In genomic region chr5:4017076-4017803, GRCh38 we compare ENCODE assay signal across 26 cellular contexts.
"Had no signal": no experiment of that assay in that cellular context is flagged by ENCODE, and none has a peak within 500 bp of the region (broad histone marks: within the 10 kb centered on the region; RNA-seq: fewer than 3 reads in every experiment).

No MANE protein-coding gene starts in this region.

- H3K4me3 Mint-ChIP-seq: activated CD4-positive, alpha-beta memory T cell treated with anti-CD3 and anti-CD28 coated beads for 36 hours; activated CD4-positive, alpha-beta T cell treated with anti-CD3 and anti-CD28 coated beads, Interleukin-2, amount 10 ng/mL, durations not matched to agents 24 days and 14 days; activated naive CD8-positive, alpha-beta T cell; central memory CD8-positive, alpha-beta T cell; nephron progenitor cell; stimulated activated effector memory CD8-positive, alpha-beta T cell treated with anti-CD3 and anti-CD28 coated beads, Interleukin-12 subunit alpha, Interleukin-12 subunit beta, amount 100 ng/mL, for 72 hours; stimulated activated naive CD8-positive, alpha-beta T cell treated with anti-CD3 and anti-CD28 coated beads, Interleukin-15, amount 100 ng/mL, for 72 hours had no signal

- H3K4me1 Mint-ChIP-seq: activated CD4-positive, alpha-beta T cell treated with anti-CD3 and anti-CD28 coated beads, Interleukin-2, amount 10 ng/mL, durations not matched to agents 24 days and 14 days; central memory CD8-positive, alpha-beta T cell; stimulated activated effector memory CD8-positive, alpha-beta T cell treated with anti-CD3 and anti-CD28 coated beads, Interleukin-12 subunit alpha, Interleukin-12 subunit beta, amount 100 ng/mL, for 72 hours; stimulated activated naive CD8-positive, alpha-beta T cell treated with anti-CD3 and anti-CD28 coated beads, Interleukin-15, amount 100 ng/mL, for 72 hours had no signal

- H3K36me3 ChIP-seq: esophagus squamous epithelium, heart right ventricle, left lung, neutrophil had no signal

- H3K27me3 Mint-ChIP-seq: activated CD4-positive, alpha-beta memory T cell treated with anti-CD3 and anti-CD28 coated beads for 36 hours; activated CD4-positive, alpha-beta T cell treated with anti-CD3 and anti-CD28 coated beads, Interleukin-2, amount 10 ng/mL, durations not matched to agents 24 days and 14 days; activated naive CD8-positive, alpha-beta T cell; central memory CD8-positive, alpha-beta T cell; stimulated activated naive CD8-positive, alpha-beta T cell treated with anti-CD3 and anti-CD28 coated beads, Interleukin-15, amount 100 ng/mL, for 72 hours had no signal

- H3K36me3 Mint-ChIP-seq: activated CD4-positive, alpha-beta memory T cell treated with anti-CD3 and anti-CD28 coated beads for 36 hours; activated naive CD8-positive, alpha-beta T cell; stimulated activated effector memory CD8-positive, alpha-beta T cell treated with anti-CD3 and anti-CD28 coated beads, Interleukin-12 subunit alpha, Interleukin-12 subunit beta, amount 100 ng/mL, for 72 hours had no signal

- DNase-seq: activated CD4-positive, alpha-beta memory T cell treated with anti-CD3 and anti-CD28 coated beads for 36 hours; activated CD4-positive, alpha-beta T cell treated with anti-CD3 and anti-CD28 coated beads, Interleukin-2, amount 10 ng/mL, durations not matched to agents 24 days and 14 days; activated CD4-positive, CD25-positive, alpha-beta regulatory T cell treated with anti-CD3 and anti-CD28 coated beads, Interleukin-2, amount 50 U/mL, for 72 hours; activated naive CD4-positive, alpha-beta T cell; activated T-cell treated with anti-CD3 and anti-CD28 coated beads, Interleukin-2, amount 50 U/mL, for 48 hours; anterior cingulate cortex; dermis blood vessel endothelial cell; effector CD4-positive, alpha-beta T cell; esophagus squamous epithelium; foreskin melanocyte; heart right ventricle; left lung; mucosa of descending colon; nephron progenitor cell; stimulated activated CD4-positive, alpha-beta T cell treated with anti-CD3 and anti-CD28 coated beads, Interleukin-12 subunit alpha, Interleukin-12 subunit beta, amount 100 ng/mL, for 4 hours; stimulated activated CD4-positive, alpha-beta T cell treated with anti-CD3 and anti-CD28 coated beads, Interleukin-4, amount 100 ng/mL, for 24 hours; stimulated activated naive CD8-positive, alpha-beta T cell treated with anti-CD3 and anti-CD28 coated beads, Interleukin-15, amount 100 ng/mL, for 72 hours; substantia nigra had no signal

- H3K27ac ChIP-seq: epithelial cell of prostate, left lung, neutrophil had no signal

- H3K27ac Mint-ChIP-seq: activated CD4-positive, alpha-beta memory T cell treated with anti-CD3 and anti-CD28 coated beads for 36 hours; activated CD4-positive, alpha-beta T cell treated with anti-CD3 and anti-CD28 coated beads, Interleukin-2, amount 10 ng/mL, durations not matched to agents 24 days and 14 days; activated naive CD8-positive, alpha-beta T cell; nephron progenitor cell; progenitor cell of endocrine pancreas; stimulated activated effector memory CD8-positive, alpha-beta T cell treated with anti-CD3 and anti-CD28 coated beads, Interleukin-12 subunit alpha, Interleukin-12 subunit beta, amount 100 ng/mL, for 72 hours; stimulated activated naive CD8-positive, alpha-beta T cell treated with anti-CD3 and anti-CD28 coated beads, Interleukin-15, amount 100 ng/mL, for 72 hours had no signal

- H3K4me3 ChIP-seq: esophagus squamous epithelium, heart right ventricle, left lung, lung, mucosa of descending colon, skin epidermis had no signal

- H3K27me3 ChIP-seq: esophagus squamous epithelium, left lung, neutrophil had no signal

- H3K4me1 ChIP-seq: left lung had no signal
